29 cellular contexts compared by ENCODE assay signal in the genomic region with DNA sequence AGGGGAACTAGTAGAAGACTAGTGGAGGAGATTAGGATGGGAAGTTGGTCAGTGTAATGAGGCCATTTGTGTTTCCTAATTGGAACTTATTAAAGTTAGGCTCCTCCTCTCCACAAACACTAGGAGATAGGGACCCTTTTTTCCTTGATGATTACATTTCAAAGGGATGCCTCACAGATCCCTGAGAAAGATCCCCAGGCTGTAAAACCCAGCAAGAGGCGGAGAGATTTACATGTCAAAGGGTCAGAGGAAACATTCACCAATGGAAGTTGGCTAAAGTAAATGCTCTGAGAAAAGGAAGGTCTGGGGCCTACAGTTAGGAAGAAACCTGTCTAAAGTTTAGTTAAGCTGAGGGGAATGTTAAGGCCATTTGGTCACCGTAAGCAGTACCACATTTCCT. TPM values are rescaled to one million over a fixed set of nuclear protein-coding genes. Genes with fewer than 3 reads are reported as not detected.
DNase-seq lines count a peak whose midpoint lies in the region; ATAC-seq and TF ChIP-seq lines count a peak whose summit lies in the region.
"Had no signal": no experiment of that assay in that cellular context is flagged by ENCODE, and none has a peak within 500 bp of the region (broad histone marks: within the 10 kb centered on the region; RNA-seq: fewer than 3 reads in every experiment).

No MANE protein-coding gene starts in this region.

- H3K18ac ChIP-seq in neuronal stem cell (ENCODE audit: low read length) = no peak overlapping the region

- H2BK15ac ChIP-seq in neuronal stem cell (ENCODE audit: low read length) = no peak overlapping the region

- no peak overlapping the region for H3K14ac ChIP-seq in neuronal stem cell (ENCODE audit: low read length)

- H3K9ac ChIP-seq in NT2/D1 (ENCODE audit: insufficient read length, low read depth) = no peak overlapping the region
- H3K9ac ChIP-seq in neuronal stem cell (ENCODE audit: low read depth, low read length, poor library complexity) = no peak overlapping the region

- peaks cover 4% of the 10 kb centered on the region for H3K4me1 Mint-ChIP-seq in CD4-positive, alpha-beta T cell (ENCODE audit: low read depth)

- H3K4me3 ChIP-seq in NT2/D1 (ENCODE audit: insufficient read length, low read depth) (no peak overlapping the region), neuronal stem cell (ENCODE audit: low read length in 2 of 2) (no peak overlapping the region)
- H3K4me3 ChIP-seq: coronary artery, pancreas, skin epidermis had no signal

- no peak overlapping the region for H4K8ac ChIP-seq in neuronal stem cell (ENCODE audit: low read depth, low read length)

- no CpG with 5 or more reads among the region's 2 CpGs for WGBS in neuronal stem cell (ENCODE audit: extremely low coverage in 2 of 2, insufficient read length in 2 of 2, insufficient replicate concordance in 1 of 2), 2 donors

- peaks cover 2% of the 10 kb centered on the region for H3K4me1 ChIP-seq in NT2/D1 (ENCODE audit: insufficient read depth, insufficient read length)
- peaks cover 0 to 10% of the 10 kb centered on the region in 2 donors for H3K4me1 ChIP-seq in neuronal stem cell (ENCODE audit: control insufficient read depth in 2 of 2, insufficient read depth in 1 of 2, low read depth in 1 of 2, low read length in 2 of 2)

- peaks cover 79% of the 10 kb centered on the region for H3K27me3 Mint-ChIP-seq in CD4-positive, alpha-beta T cell

- DNase-seq in CD4-positive, alpha-beta T cell = no peak
- DNase-seq in NT2/D1 (ENCODE audit: low read depth, low spot score) = peak; percentile 83
- DNase-seq in iPS DF 19.7 (ENCODE audit: low read depth, low spot score) = peak; percentile 63
- peak; percentile 18 for DNase-seq in neuronal stem cell (ENCODE audit: low spot score)
- DNase-seq in activated effector memory CD4-positive, alpha-beta T cell treated with anti-CD3 and anti-CD28 coated beads, Interleukin-2, amount 50 U/mL, for 16 hours = no peak
- DNase-seq: activated CD4-positive, alpha-beta T cell treated with anti-CD3 and anti-CD28 coated beads, Interleukin-2, amount 50 U/mL, for 1 hour; activated CD4-positive, CD25-positive, alpha-beta regulatory T cell; activated naive CD8-positive, alpha-beta T cell treated with anti-CD3 and anti-CD28 coated beads, Interleukin-2, amount 50 U/mL, for 24 hours; activated T-cell treated with anti-CD3 and anti-CD28 coated beads, Interleukin-2, amount 50 U/mL, for 24 hours; caudate nucleus; DMS153; effector CD8-positive, alpha-beta T cell; erythroblast; kidney glomerular epithelial cell; naive thymus-derived CD8-positive, alpha-beta T cell; NCI-H1092; NCI-H1694; pancreas; retina; stimulated activated naive CD4-positive, alpha-beta T cell treated with Interleukin-2 at 50 U/mL for 16 hours; T-helper 1 cell had no signal

- H3K27me3 ChIP-seq in CD4-positive, alpha-beta T cell (ENCODE audit: control insufficient read depth, insufficient read depth, low read length) = peaks cover 49% of the 10 kb centered on the region
- H3K27me3 ChIP-seq in NT2/D1 (ENCODE audit: insufficient read depth, insufficient read length) = peaks cover 96% of the 10 kb centered on the region
- H3K27me3 ChIP-seq in neuronal stem cell (ENCODE audit: control insufficient read depth in 3 of 3, insufficient read depth in 3 of 3, low read depth in 1 of 3, low read length in 3 of 3) = peaks cover 0 to 62% (median 10%) of the 10 kb centered on the region in 3 experiments
- H3K27me3 ChIP-seq: pancreas had no signal

- no peaks in the 10 kb centered on the region for H3K79me1 ChIP-seq in neuronal stem cell (ENCODE audit: low read depth, low read length)

- peak overlapping the region; percentile 23 for H3K4me3 Mint-ChIP-seq in CD4-positive, alpha-beta T cell
- H3K4me3 Mint-ChIP-seq: activated naive CD8-positive, alpha-beta T cell treated with anti-CD3 and anti-CD28 coated beads, Interleukin-2, amount 50 U/mL, for 24 hours; activated T-cell treated with anti-CD3 and anti-CD28 coated beads, Interleukin-2, amount 50 U/mL, for 24 hours had no signal

- H3K4me2 ChIP-seq in neuronal stem cell (ENCODE audit: insufficient read depth, low read length, poor library complexity, severe bottlenecking) = no peak overlapping the region

- no peak overlapping the region for H2AFZ ChIP-seq in neuronal stem cell (ENCODE audit: low read length)

- TF ChIP-seq CTCF in CD4-positive, alpha-beta T cell (IDR thresholded peaks at IDR 0.05) = no peak

- no peaks in the 10 kb centered on the region for H3K36me3 Mint-ChIP-seq in CD4-positive, alpha-beta T cell (ENCODE audit: low read depth)

- POLR2A ChIA-PET in CD4-positive, alpha-beta T cell (lab: Charles Lee) = no interaction called here

- H3K9me3 ChIP-seq in CD4-positive, alpha-beta T cell (ENCODE audit: control insufficient read depth, low read length) = no peaks in the 10 kb centered on the region
- no peaks in the 10 kb centered on the region for H3K9me3 ChIP-seq in NT2/D1 (ENCODE audit: insufficient read depth, low read length)
- H3K9me3 ChIP-seq in neuronal stem cell (replicated peaks in 1 of 2; ENCODE audit: control insufficient read depth in 2 of 2, insufficient read depth in 1 of 2, low read depth in 1 of 2, low read length in 2 of 2) = no peaks in the 10 kb centered on the region
- H3K9me3 ChIP-seq: pancreas had no signal

- no peak overlapping the region for H2BK120ac ChIP-seq in neuronal stem cell (ENCODE audit: low read depth, low read length)

- no peak overlapping the region for H2BK5ac ChIP-seq in neuronal stem cell (ENCODE audit: low read length)

- no peak overlapping the region for H4K91ac ChIP-seq in neuronal stem cell (ENCODE audit: low read depth, low read length, poor library complexity)

- H3K36me3 ChIP-seq in NT2/D1 (ENCODE audit: insufficient read depth, insufficient read length, low read length) = no peaks in the 10 kb centered on the region
- no peaks in the 10 kb centered on the region for H3K36me3 ChIP-seq in neuronal stem cell (replicated peaks in 1 of 2; ENCODE audit: control insufficient read depth in 2 of 2, insufficient read depth in 2 of 2, low read length in 2 of 2)
- H3K36me3 ChIP-seq: pancreas had no signal

- H2BK12ac ChIP-seq in neuronal stem cell (ENCODE audit: low read length) = no peak overlapping the region

- intact Hi-C loops in CD4-positive, alpha-beta T cell (cut with DNase I, micrococcal nuclease) = loop anchor here in 1 of 2 experiments (5.0 kb wide), 1 partner anchor 1335 kb away; no protein-coding TSS in a partner anchor

- no peak for ATAC-seq in CD4-positive, alpha-beta T cell (ENCODE audit: poor library complexity)
- ATAC-seq in HG03460 (IDR thresholded peaks at IDR 0.05; ENCODE audit: unreplicated experiment) (no peak), HG03442 (IDR thresholded peaks at IDR 0.05; ENCODE audit: unreplicated experiment) (no peak)
- ATAC-seq: activated naive CD8-positive, alpha-beta T cell treated with anti-CD3 and anti-CD28 coated beads, Interleukin-2, amount 50 U/mL, for 24 hours; naive thymus-derived CD8-positive, alpha-beta T cell; pancreas had no signal

- no peak overlapping the region for H2AK5ac ChIP-seq in neuronal stem cell (ENCODE audit: low read depth, low read length)

- no peak overlapping the region for H3K4ac ChIP-seq in neuronal stem cell (ENCODE audit: low read length)

- CTCF ChIA-PET in CD4-positive, alpha-beta T cell (lab: Charles Lee) = no interaction called here

- no peak overlapping the region for H3K27ac ChIP-seq in CD4-positive, alpha-beta T cell (ENCODE audit: low read depth, low read length)
- H3K27ac ChIP-seq in neuronal stem cell (replicated peaks; ENCODE audit: low read length) = no peak overlapping the region
- H3K27ac ChIP-seq: coronary artery, pancreas, RWPE1, skin epidermis had no signal

- no peaks in the 10 kb centered on the region for H3K9me3 Mint-ChIP-seq in CD4-positive, alpha-beta T cell
- H3K9me3 Mint-ChIP-seq: activated naive CD8-positive, alpha-beta T cell treated with anti-CD3 and anti-CD28 coated beads, Interleukin-2, amount 50 U/mL, for 24 hours; activated T-cell treated with anti-CD3 and anti-CD28 coated beads, Interleukin-2, amount 50 U/mL, for 24 hours had no signal

- H3K27ac Mint-ChIP-seq in CD4-positive, alpha-beta T cell = no peak overlapping the region
- H3K27ac Mint-ChIP-seq: activated naive CD8-positive, alpha-beta T cell treated with anti-CD3 and anti-CD28 coated beads, Interleukin-2, amount 50 U/mL, for 24 hours; activated T-cell treated with anti-CD3 and anti-CD28 coated beads, Interleukin-2, amount 50 U/mL, for 24 hours had no signal

- no peak overlapping the region for H3K23ac ChIP-seq in neuronal stem cell (ENCODE audit: low read depth, low read length, poor library complexity)

RNA-seq across cellular contexts. Expression of a gene that starts 1.4 kb away (rescaled TPM):
- total RNA-seq in CD4-positive, alpha-beta T cell = not detected
- 0.84 TPM for polyA plus RNA-seq in neuronal stem cell (2013, experiment 1 of 2)
- 0.76 TPM for polyA plus RNA-seq in neuronal stem cell (2013, experiment 2 of 2)
- total RNA-seq: mononuclear cell; naive thymus-derived CD8-positive, alpha-beta T cell; OCI-LY7; SK-MEL-5 had no signal
- polyA plus RNA-seq: naive thymus-derived CD8-positive, alpha-beta T cell had no signal

Comparison
In these comparisons a context has a peak if more than half of its experiments do, and no peak if none do; other contexts are left out.
1. DNase-seq: peak in NT2/D1 (single experiment), iPS DF 19.7 (single experiment) and neuronal stem cell (single experiment); none in CD4-positive, alpha-beta T cell (0 of 10) and activated effector memory CD4-positive, alpha-beta T cell treated with anti-CD3 and anti-CD28 coated beads, Interleukin-2, amount 50 U/mL, for 16 hours (single experiment).